Comparison of ENCODE assay signal across 1 cellular context in the genomic region with DNA sequence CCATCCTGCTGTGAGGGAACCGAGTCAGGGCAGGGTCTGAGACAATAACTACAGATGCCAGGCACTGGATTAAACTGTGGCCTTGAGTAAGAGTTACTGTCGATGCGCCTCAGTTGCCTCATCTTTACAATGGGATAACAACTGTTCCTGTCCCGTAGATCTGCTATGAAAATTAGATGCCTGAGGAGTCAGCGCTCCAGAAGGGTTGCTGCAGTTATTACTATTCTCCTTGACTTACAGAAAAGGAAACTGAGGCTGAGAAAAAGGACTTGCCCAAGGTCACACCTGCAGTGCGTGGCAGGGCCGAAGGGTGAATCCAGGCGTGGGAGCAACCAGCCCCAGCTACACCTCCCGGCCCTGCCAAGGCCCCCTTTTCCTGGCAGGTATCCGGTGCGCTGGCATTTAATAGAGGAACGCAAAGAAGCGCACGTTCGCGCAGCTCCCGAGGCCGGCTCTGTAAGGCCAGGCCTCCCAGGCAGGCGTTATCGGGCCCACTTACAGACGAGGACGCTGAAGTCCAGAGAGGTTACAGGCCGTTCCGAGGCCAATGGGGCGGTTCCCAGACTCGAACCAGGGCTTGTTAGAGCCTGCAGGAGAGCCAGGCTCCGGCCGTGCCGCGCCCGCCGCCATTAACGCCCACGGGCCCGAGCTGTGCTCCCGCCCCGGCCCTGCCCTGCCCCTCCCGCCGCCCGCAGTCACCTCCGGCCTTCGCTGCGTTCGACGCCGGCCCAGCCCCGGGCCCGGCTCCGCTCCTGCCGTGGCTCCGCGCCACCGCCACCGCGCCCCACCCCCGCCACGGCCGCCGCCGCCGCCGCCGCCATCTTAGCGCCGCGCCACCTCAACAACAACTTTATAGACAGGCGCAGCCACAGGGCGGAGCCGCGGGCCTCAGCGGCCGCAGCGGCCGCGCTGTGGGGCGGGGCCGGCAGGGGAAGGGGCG.
TF ChIP-seq lines count a peak whose summit lies in the region.

A gene (minus strand): TSS at position 852 of the 940 bp plus-strand sequence. CDS start 31 bp downstream, at position 821.

TF ChIP-seq in H1, 55 proteins besides CTCF, POLR2A, EP300 and RAD21 (continued from another document):
- TF ChIP-seq, protein P1, sequence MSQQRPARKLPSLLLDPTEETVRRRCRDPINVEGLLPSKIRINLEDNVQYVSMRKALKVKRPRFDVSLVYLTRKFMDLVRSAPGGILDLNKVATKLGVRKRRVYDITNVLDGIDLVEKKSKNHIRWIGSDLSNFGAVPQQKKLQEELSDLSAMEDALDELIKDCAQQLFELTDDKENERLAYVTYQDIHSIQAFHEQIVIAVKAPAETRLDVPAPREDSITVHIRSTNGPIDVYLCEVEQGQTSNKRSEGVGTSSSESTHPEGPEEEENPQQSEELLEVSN (IDR thresholded peaks at IDR 0.05) = no peak
- TF ChIP-seq YY1 (IDR thresholded peaks at IDR 0.05; ENCODE audit: low read depth, low read length) = peak; percentile 86; the same call in 1 of the 2 replicates
- TF ChIP-seq EZH2 (IDR thresholded peaks at IDR 0.05; ENCODE audit: low read depth, low read length, severe bottlenecking) = no peak
- TF ChIP-seq JUN (IDR thresholded peaks at IDR 0.05; ENCODE audit: low read depth, low read length) = no peak
- TF ChIP-seq TEAD4 (IDR thresholded peaks at IDR 0.05; ENCODE audit: low read depth, low read length) = no peak
- TF ChIP-seq CTBP2 (IDR thresholded peaks at IDR 0.05; ENCODE audit: borderline replicate concordance, insufficient read depth, insufficient read length, low read length) = no peak
- peak; percentile 84 for TF ChIP-seq PHF8 (conservative IDR thresholded peaks at IDR 0.05; ENCODE audit: low read depth, low read length)
- TF ChIP-seq, protein P2, sequence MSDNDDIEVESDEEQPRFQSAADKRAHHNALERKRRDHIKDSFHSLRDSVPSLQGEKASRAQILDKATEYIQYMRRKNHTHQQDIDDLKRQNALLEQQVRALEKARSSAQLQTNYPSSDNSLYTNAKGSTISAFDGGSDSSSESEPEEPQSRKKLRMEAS (IDR thresholded peaks at IDR 0.05) = 0 out of 2 replicates have a peak, but pooled peaks have one; percentile 12
- TF ChIP-seq SIRT6 (IDR thresholded peaks at IDR 0.05; ENCODE audit: low read length) = no peak
- TF ChIP-seq, protein P3, sequence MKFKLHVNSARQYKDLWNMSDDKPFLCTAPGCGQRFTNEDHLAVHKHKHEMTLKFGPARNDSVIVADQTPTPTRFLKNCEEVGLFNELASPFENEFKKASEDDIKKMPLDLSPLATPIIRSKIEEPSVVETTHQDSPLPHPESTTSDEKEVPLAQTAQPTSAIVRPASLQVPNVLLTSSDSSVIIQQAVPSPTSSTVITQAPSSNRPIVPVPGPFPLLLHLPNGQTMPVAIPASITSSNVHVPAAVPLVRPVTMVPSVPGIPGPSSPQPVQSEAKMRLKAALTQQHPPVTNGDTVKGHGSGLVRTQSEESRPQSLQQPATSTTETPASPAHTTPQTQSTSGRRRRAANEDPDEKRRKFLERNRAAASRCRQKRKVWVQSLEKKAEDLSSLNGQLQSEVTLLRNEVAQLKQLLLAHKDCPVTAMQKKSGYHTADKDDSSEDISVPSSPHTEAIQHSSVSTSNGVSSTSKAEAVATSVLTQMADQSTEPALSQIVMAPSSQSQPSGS (IDR thresholded peaks at IDR 0.05; ENCODE audit: low read length) = no peak
- TF ChIP-seq HDAC6 (IDR thresholded peaks at IDR 0.05; ENCODE audit: low read depth, low read length) = no peak
- TF ChIP-seq SIX5 (IDR thresholded peaks at IDR 0.05; ENCODE audit: low read depth, low read length) = no peak
- no peak for TF ChIP-seq CBX5 (IDR thresholded peaks at IDR 0.05; ENCODE audit: low read depth, low read length)
- no peak for TF ChIP-seq CEBPB (IDR thresholded peaks at IDR 0.05; ENCODE audit: low read depth, low read length)
- TF ChIP-seq CREB1 (IDR thresholded peaks at IDR 0.05) = no peak
- TF ChIP-seq KDM5A (IDR thresholded peaks at IDR 0.05; ENCODE audit: low read length) = no peak
- no peak for TF ChIP-seq POLR2AphosphoS5 (IDR thresholded peaks at IDR 0.05; ENCODE audit: low read depth, low read length)
- TF ChIP-seq TCF12 (IDR thresholded peaks at IDR 0.05; ENCODE audit: low read depth, low read length) = no peak
- TF ChIP-seq SP1 (IDR thresholded peaks at IDR 0.05; ENCODE audit: low read depth, low read length) = no peak
- TF ChIP-seq MAFK (IDR thresholded peaks at IDR 0.05; ENCODE audit: low read depth, low read length) = no peak
- TF ChIP-seq ASH2L (IDR thresholded peaks at IDR 0.05; ENCODE audit: low read length) = peak; percentile 8
- no peak for TF ChIP-seq RNF2 (IDR thresholded peaks at IDR 0.05; ENCODE audit: borderline replicate concordance, low read depth, low read length, missing control alignments, poor library complexity, severe bottlenecking)
- TF ChIP-seq SUZ12 (IDR thresholded peaks at IDR 0.05; ENCODE audit: low read length) = no peak
- no peak for TF ChIP-seq BRCA1 (IDR thresholded peaks at IDR 0.05; ENCODE audit: low read depth, low read length)
- TF ChIP-seq, protein P4, sequence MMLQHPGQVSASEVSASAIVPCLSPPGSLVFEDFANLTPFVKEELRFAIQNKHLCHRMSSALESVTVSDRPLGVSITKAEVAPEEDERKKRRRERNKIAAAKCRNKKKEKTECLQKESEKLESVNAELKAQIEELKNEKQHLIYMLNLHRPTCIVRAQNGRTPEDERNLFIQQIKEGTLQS (IDR thresholded peaks at IDR 0.05; ENCODE audit: insufficient read depth, low read depth, low read length) = no peak
- TF ChIP-seq POU5F1 (IDR thresholded peaks at IDR 0.05; ENCODE audit: low read depth, low read length) = no peak
- peak; percentile 57 for TF ChIP-seq KDM4A (IDR thresholded peaks at IDR 0.05; ENCODE audit: low read depth, low read length, severe bottlenecking)
- no peak for TF ChIP-seq SIN3A (conservative IDR thresholded peaks at IDR 0.05 in 1 of 2, IDR thresholded peaks at IDR 0.05 in 1 of 2; ENCODE audit: low read depth in 1 of 2, low read length in 2 of 2)
- no peak for TF ChIP-seq EGR1 (IDR thresholded peaks at IDR 0.05; ENCODE audit: borderline replicate concordance, low read depth, low read length)
- TF ChIP-seq, protein P5, sequence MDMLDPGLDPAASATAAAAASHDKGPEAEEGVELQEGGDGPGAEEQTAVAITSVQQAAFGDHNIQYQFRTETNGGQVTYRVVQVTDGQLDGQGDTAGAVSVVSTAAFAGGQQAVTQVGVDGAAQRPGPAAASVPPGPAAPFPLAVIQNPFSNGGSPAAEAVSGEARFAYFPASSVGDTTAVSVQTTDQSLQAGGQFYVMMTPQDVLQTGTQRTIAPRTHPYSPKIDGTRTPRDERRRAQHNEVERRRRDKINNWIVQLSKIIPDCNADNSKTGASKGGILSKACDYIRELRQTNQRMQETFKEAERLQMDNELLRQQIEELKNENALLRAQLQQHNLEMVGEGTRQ (IDR thresholded peaks at IDR 0.05; ENCODE audit: low read length) = no peak
- TF ChIP-seq, protein P6, sequence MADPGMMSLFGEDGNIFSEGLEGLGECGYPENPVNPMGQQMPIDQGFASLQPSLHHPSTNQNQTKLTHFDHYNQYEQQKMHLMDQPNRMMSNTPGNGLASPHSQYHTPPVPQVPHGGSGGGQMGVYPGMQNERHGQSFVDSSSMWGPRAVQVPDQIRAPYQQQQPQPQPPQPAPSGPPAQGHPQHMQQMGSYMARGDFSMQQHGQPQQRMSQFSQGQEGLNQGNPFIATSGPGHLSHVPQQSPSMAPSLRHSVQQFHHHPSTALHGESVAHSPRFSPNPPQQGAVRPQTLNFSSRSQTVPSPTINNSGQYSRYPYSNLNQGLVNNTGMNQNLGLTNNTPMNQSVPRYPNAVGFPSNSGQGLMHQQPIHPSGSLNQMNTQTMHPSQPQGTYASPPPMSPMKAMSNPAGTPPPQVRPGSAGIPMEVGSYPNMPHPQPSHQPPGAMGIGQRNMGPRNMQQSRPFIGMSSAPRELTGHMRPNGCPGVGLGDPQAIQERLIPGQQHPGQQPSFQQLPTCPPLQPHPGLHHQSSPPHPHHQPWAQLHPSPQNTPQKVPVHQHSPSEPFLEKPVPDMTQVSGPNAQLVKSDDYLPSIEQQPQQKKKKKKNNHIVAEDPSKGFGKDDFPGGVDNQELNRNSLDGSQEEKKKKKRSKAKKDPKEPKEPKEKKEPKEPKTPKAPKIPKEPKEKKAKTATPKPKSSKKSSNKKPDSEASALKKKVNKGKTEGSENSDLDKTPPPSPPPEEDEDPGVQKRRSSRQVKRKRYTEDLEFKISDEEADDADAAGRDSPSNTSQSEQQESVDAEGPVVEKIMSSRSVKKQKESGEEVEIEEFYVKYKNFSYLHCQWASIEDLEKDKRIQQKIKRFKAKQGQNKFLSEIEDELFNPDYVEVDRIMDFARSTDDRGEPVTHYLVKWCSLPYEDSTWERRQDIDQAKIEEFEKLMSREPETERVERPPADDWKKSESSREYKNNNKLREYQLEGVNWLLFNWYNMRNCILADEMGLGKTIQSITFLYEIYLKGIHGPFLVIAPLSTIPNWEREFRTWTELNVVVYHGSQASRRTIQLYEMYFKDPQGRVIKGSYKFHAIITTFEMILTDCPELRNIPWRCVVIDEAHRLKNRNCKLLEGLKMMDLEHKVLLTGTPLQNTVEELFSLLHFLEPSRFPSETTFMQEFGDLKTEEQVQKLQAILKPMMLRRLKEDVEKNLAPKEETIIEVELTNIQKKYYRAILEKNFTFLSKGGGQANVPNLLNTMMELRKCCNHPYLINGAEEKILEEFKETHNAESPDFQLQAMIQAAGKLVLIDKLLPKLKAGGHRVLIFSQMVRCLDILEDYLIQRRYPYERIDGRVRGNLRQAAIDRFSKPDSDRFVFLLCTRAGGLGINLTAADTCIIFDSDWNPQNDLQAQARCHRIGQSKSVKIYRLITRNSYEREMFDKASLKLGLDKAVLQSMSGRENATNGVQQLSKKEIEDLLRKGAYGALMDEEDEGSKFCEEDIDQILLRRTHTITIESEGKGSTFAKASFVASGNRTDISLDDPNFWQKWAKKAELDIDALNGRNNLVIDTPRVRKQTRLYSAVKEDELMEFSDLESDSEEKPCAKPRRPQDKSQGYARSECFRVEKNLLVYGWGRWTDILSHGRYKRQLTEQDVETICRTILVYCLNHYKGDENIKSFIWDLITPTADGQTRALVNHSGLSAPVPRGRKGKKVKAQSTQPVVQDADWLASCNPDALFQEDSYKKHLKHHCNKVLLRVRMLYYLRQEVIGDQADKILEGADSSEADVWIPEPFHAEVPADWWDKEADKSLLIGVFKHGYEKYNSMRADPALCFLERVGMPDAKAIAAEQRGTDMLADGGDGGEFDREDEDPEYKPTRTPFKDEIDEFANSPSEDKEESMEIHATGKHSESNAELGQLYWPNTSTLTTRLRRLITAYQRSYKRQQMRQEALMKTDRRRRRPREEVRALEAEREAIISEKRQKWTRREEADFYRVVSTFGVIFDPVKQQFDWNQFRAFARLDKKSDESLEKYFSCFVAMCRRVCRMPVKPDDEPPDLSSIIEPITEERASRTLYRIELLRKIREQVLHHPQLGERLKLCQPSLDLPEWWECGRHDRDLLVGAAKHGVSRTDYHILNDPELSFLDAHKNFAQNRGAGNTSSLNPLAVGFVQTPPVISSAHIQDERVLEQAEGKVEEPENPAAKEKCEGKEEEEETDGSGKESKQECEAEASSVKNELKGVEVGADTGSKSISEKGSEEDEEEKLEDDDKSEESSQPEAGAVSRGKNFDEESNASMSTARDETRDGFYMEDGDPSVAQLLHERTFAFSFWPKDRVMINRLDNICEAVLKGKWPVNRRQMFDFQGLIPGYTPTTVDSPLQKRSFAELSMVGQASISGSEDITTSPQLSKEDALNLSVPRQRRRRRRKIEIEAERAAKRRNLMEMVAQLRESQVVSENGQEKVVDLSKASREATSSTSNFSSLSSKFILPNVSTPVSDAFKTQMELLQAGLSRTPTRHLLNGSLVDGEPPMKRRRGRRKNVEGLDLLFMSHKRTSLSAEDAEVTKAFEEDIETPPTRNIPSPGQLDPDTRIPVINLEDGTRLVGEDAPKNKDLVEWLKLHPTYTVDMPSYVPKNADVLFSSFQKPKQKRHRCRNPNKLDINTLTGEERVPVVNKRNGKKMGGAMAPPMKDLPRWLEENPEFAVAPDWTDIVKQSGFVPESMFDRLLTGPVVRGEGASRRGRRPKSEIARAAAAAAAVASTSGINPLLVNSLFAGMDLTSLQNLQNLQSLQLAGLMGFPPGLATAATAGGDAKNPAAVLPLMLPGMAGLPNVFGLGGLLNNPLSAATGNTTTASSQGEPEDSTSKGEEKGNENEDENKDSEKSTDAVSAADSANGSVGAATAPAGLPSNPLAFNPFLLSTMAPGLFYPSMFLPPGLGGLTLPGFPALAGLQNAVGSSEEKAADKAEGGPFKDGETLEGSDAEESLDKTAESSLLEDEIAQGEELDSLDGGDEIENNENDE (IDR thresholded peaks at IDR 0.05; ENCODE audit: insufficient replicate concordance, low read length) = no peak
- no peak for TF ChIP-seq CHD1 (IDR thresholded peaks at IDR 0.05; ENCODE audit: low read depth, low read length)
- peak in 1 of 2 experiments; percentile 28; a peak in 1 of 4 replicates for TF ChIP-seq HDAC2 (IDR thresholded peaks at IDR 0.05; ENCODE audit: borderline replicate concordance in 1 of 2, low read depth in 2 of 2, low read length in 2 of 2)
- TF ChIP-seq SAP30 (IDR thresholded peaks at IDR 0.05; ENCODE audit: insufficient read depth, insufficient replicate concordance, low read length) = no peak
- TF ChIP-seq SP4 (IDR thresholded peaks at IDR 0.05; ENCODE audit: low read length) = no peak
- no peak for TF ChIP-seq CBX8 (IDR thresholded peaks at IDR 0.05; ENCODE audit: borderline replicate concordance, low read depth, low read length)
- no peak for TF ChIP-seq RFX5 (IDR thresholded peaks at IDR 0.05; ENCODE audit: borderline replicate concordance, low read depth, low read length)
- no peak for TF ChIP-seq GABPA (IDR thresholded peaks at IDR 0.05; ENCODE audit: borderline replicate concordance, insufficient read depth, low read length)
- TF ChIP-seq BCL11A (IDR thresholded peaks at IDR 0.05; ENCODE audit: low read depth in 2 of 2, low read length in 2 of 2) = no peak
- no peak for TF ChIP-seq SRF (IDR thresholded peaks at IDR 0.05; ENCODE audit: low read depth, low read length)
- TF ChIP-seq BACH1 (IDR thresholded peaks at IDR 0.05; ENCODE audit: low read length) = no peak
- TF ChIP-seq GTF2F1 (IDR thresholded peaks at IDR 0.05; ENCODE audit: borderline replicate concordance, low read depth, low read length) = no peak
- peak; percentile 43 for TF ChIP-seq TAF7 (optimal IDR thresholded peaks at IDR 0.05; ENCODE audit: borderline replicate concordance, low read depth, low read length)
- no peak for TF ChIP-seq SP2 (IDR thresholded peaks at IDR 0.05; ENCODE audit: low read length)
- TF ChIP-seq FOSL1 (IDR thresholded peaks at IDR 0.05; ENCODE audit: insufficient read depth, low read depth, low read length) = no peak
- no peak for TF ChIP-seq RXRA (IDR thresholded peaks at IDR 0.05; ENCODE audit: insufficient read depth, low read depth, low read length)
- TF ChIP-seq NANOG (IDR thresholded peaks at IDR 0.05; ENCODE audit: insufficient read depth, low read depth, low read length, poor library complexity, severe bottlenecking) = no peak
- no peak for TF ChIP-seq JUND (IDR thresholded peaks at IDR 0.05; ENCODE audit: low read length)
TF ChIP-seq in H1: peak in this region for 11.
